In genomic region chr11:72724851-72725730, GRCh38 we compare ENCODE assay signal across 9 cellular contexts. TPM values are rescaled to one million over a fixed set of nuclear protein-coding genes. Genes with fewer than 3 reads are reported as not detected.
DNase-seq lines count a peak whose midpoint lies in the region; ATAC-seq and TF ChIP-seq lines count a peak whose summit lies in the region.
"Had no signal": no experiment of that assay in that cellular context is flagged by ENCODE, and none has a peak within 500 bp of the region (broad histone marks: within the 10 kb centered on the region; RNA-seq: fewer than 3 reads in every experiment).

No MANE protein-coding gene starts in this region.

- peaks cover 38 to 71% (median 57%) of the 10 kb centered on the region in 4 donors for H3K4me1 ChIP-seq in upper lobe of left lung

- no peaks in the 10 kb centered on the region for H3K27me3 ChIP-seq in upper lobe of left lung

- no peak overlapping the region for H3K4me3 ChIP-seq in upper lobe of left lung

- intact Hi-C loops in posterior cingulate gyrus (cut with DNase I): loop anchor here (1.0 kb wide), 2 partner anchors 68 to 453 kb away; no protein-coding TSS in a partner anchor

- no peaks in the 10 kb centered on the region for H3K9me3 Mint-ChIP-seq in activated naive CD4-positive, alpha-beta T cell treated with anti-CD3 and anti-CD28 coated beads, Interleukin-2, amount 10 ng/mL, durations not matched to agents 7 days and 5 days

- 50 to 52% methylated on average over 9 of the region's 9 CpGs for WGBS in upper lobe of left lung, 2 donors

- TF ChIP-seq POLR2A in upper lobe of left lung (IDR thresholded peaks at IDR 0.05): no peak

- H3K27me3 Mint-ChIP-seq in activated naive CD4-positive, alpha-beta T cell treated with anti-CD3 and anti-CD28 coated beads, Interleukin-2, amount 10 ng/mL, durations not matched to agents 7 days and 5 days: peaks cover 4% of the 10 kb centered on the region

- ATAC-seq in SK-N-SH treated with all-trans-retinoic acid at 6 μM for 48 hours: peak; percentile 39
- ATAC-seq in upper lobe of left lung (ENCODE audit: low FRiP score in 2 of 2): peak in 1 of 2 donors; percentile 48
- ATAC-seq in GM18511 (IDR thresholded peaks at IDR 0.05; ENCODE audit: unreplicated experiment): no peak
- ATAC-seq: left colon had no signal

- peaks cover 36% of the 10 kb centered on the region for H3K4me1 Mint-ChIP-seq in activated naive CD4-positive, alpha-beta T cell treated with anti-CD3 and anti-CD28 coated beads, Interleukin-2, amount 10 ng/mL, durations not matched to agents 7 days and 5 days

- peak overlapping the region; percentile 27 for H3K4me3 Mint-ChIP-seq in activated naive CD4-positive, alpha-beta T cell treated with anti-CD3 and anti-CD28 coated beads, Interleukin-2, amount 10 ng/mL, durations not matched to agents 7 days and 5 days

- H3K36me3 ChIP-seq in upper lobe of left lung: peaks cover 4 to 13% (median 12%) of the 10 kb centered on the region in 4 donors

- peak; percentile 87 for DNase-seq in ELR (ENCODE audit: low read depth)
- DNase-seq in NCI-H1048 (lab: John Stamatoyannopoulos, UW): peak; percentile 35
- DNase-seq in activated naive CD4-positive, alpha-beta T cell treated with anti-CD3 and anti-CD28 coated beads, Interleukin-2, amount 10 ng/mL, durations not matched to agents 7 days and 5 days: peak; percentile 89
- peak; percentile 76 for DNase-seq in germinal center (ENCODE audit: low spot score)
- DNase-seq in posterior cingulate gyrus: peak in 8 of 10 donors; percentile 42 to 96 (median 78)
- DNase-seq in upper lobe of left lung: peak in 1 of 2 donors; percentile 73

- H3K36me3 Mint-ChIP-seq in activated naive CD4-positive, alpha-beta T cell treated with anti-CD3 and anti-CD28 coated beads, Interleukin-2, amount 10 ng/mL, durations not matched to agents 7 days and 5 days: peaks cover 20% of the 10 kb centered on the region

- CTCF ChIA-PET in activated naive CD4-positive, alpha-beta T cell treated with anti-CD3 and anti-CD28 coated beads, Interleukin-2, amount 10 ng/mL, durations not matched to agents 7 days and 5 days (lab: Charles Lee): interaction anchor here (0.6 to 7.1 kb wide), 32 partner anchors 9 to 760 kb away, joined by 3 to 102 read pairs (median 5); partner anchors contain the start of genes FCHSD2 and STARD10

- H3K9me3 ChIP-seq in upper lobe of left lung: no peaks in the 10 kb centered on the region

- H3K27ac Mint-ChIP-seq in activated naive CD4-positive, alpha-beta T cell treated with anti-CD3 and anti-CD28 coated beads, Interleukin-2, amount 10 ng/mL, durations not matched to agents 7 days and 5 days: peak overlapping the region; percentile 84

- peak; percentile 80 to 93 (median 84) for TF ChIP-seq CTCF in upper lobe of left lung (IDR thresholded peaks at IDR 0.05)

- no peak for TF ChIP-seq EP300 in upper lobe of left lung (IDR thresholded peaks at IDR 0.05)

- peak overlapping the region in 3 of 4 donors; percentile 7 to 91 (median 49) for H3K27ac ChIP-seq in upper lobe of left lung

TF ChIP-seq in SK-N-SH treated with all-trans-retinoic acid at 6 μM for 48 hours, 23 proteins besides CTCF, POLR2A, EP300 and RAD21:
- no peak for TF ChIP-seq TSHZ2 (CRISPR knock-in tag; IDR thresholded peaks at IDR 0.05)
- no peak for TF ChIP-seq PPARA (CRISPR knock-in tag; IDR thresholded peaks at IDR 0.05; ENCODE audit: borderline replicate concordance)
- no peak for TF ChIP-seq ESRRG (CRISPR knock-in tag; IDR thresholded peaks at IDR 0.05)
- no peak for TF ChIP-seq TCF4 (CRISPR knock-in tag; IDR thresholded peaks at IDR 0.05; ENCODE audit: borderline replicate concordance)
TF ChIP-seq in SK-N-SH treated with all-trans-retinoic acid at 6 μM for 48 hours: peak in this region for 0.

RNA-seq across cellular contexts. Expression of gene ARAP1, which starts 27.1 kb away (rescaled TPM):
- total RNA-seq in upper lobe of left lung: 1,000 to 10,000 TPM in 1 of 6 donors, 100 to 1,000 TPM in 5; 217 to 1,154 (median 269) TPM

RNA-seq across cellular contexts. Expression of gene PDE2A, which starts 50.9 kb away (rescaled TPM):
- 10 to 100 TPM in 4 of 6 donors, 1 to 10 TPM in 2; 4.7 to 46.1 (median 16.7) TPM for total RNA-seq in upper lobe of left lung
